12 cellular contexts compared by ENCODE assay signal in the genomic region with DNA sequence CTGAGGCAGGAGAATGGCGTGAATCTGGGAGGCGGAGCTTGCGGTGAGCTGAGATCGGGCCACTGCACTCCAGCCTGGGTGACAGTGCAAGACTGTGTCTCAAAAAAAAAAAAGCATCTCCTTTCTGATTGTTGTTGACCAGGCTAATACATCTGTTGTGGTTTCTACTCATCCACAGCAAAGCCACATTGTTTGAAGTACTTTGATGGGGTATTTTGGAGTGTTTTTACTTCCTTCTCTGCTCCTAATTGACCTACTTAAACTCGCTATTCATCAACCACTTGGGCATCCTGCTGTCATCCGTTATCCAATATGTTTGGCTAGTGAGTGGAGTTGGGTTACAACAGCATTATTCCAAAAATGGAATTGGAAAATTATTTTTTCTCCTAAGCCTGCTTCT. TPM values are rescaled to one million over a fixed set of nuclear protein-coding genes. Genes with fewer than 3 reads are reported as not detected.
DNase-seq lines count a peak whose midpoint lies in the region; FAIRE-seq lines count a peak whose summit lies in the region.
"Had no signal": no experiment of that assay in that cellular context is flagged by ENCODE, and none has a peak within 500 bp of the region (broad histone marks: within the 10 kb centered on the region; RNA-seq: fewer than 3 reads in every experiment).

No MANE protein-coding gene starts in this region.

- H3K27ac ChIP-seq in mesendoderm (ENCODE audit: low read depth, low read length), result no peak overlapping the region
- no peak overlapping the region for H3K27ac ChIP-seq in small intestine (ENCODE audit: low read depth in 1 of 2, low read length in 1 of 2)

- no peak overlapping the region for H3K4ac ChIP-seq in mesendoderm (ENCODE audit: low read depth, low read length)

- WGBS in mesendoderm (ENCODE audit: extremely low coverage, insufficient coverage, low lambda C conversion rate), result no CpG with 5 or more reads among the region's 6 CpGs
- 66 to 79% (median 73%) methylated on average over 6 of the region's 6 CpGs for WGBS in small intestine, 3 donors

- peak; percentile 76 for DNase-seq in Daoy (ENCODE audit: low read depth)
- DNase-seq in NCI-H1092 (lab: John Stamatoyannopoulos, UW), result peak; percentile 39
- DNase-seq in NOMO-1 treated with DMSO at 0.1 percent for 48 hours (lab: John Stamatoyannopoulos, UW; ENCODE audit: unreplicated experiment), result peak; percentile 12
- no peak for DNase-seq in mesendoderm
- DNase-seq in effector CD4-positive, alpha-beta T cell, result no peak
- DNase-seq in small intestine, result no peak
- DNase-seq in stimulated activated CD4-positive, alpha-beta T cell treated with anti-CD3 and anti-CD28 coated beads, Interleukin-4, amount 100 ng/mL, for 1 hour, result no peak
- no peak for DNase-seq in T-helper 2 cell
- DNase-seq: glutamatergic neuron had no signal

- H3K9me3 ChIP-seq in small intestine (ENCODE audit: control insufficient read depth, low read depth), result no peaks in the 10 kb centered on the region

- no peaks in the 10 kb centered on the region for H3K4me1 ChIP-seq in mesendoderm (ENCODE audit: control insufficient read depth, low read depth, low read length)
- no peaks in the 10 kb centered on the region for H3K4me1 ChIP-seq in small intestine (ENCODE audit: control insufficient read depth in 2 of 2, insufficient read depth in 1 of 2, low read depth in 1 of 2, low read length in 1 of 2)

- H2BK15ac ChIP-seq in mesendoderm (replicated peaks; ENCODE audit: low read depth), result no peak overlapping the region

- no peaks in the 10 kb centered on the region for H3K36me3 ChIP-seq in mesendoderm (ENCODE audit: control insufficient read depth, insufficient read depth, low read length)
- H3K36me3 ChIP-seq in small intestine (ENCODE audit: control insufficient read depth in 2 of 2, insufficient read depth in 2 of 2, low read length in 2 of 2), result no peaks in the 10 kb centered on the region

- H3K18ac ChIP-seq in mesendoderm (ENCODE audit: low read length), result no peak overlapping the region

- no peak overlapping the region for H3K9ac ChIP-seq in mesendoderm (ENCODE audit: low read length)

- H2BK120ac ChIP-seq in mesendoderm (ENCODE audit: low read depth, low read length), result no peak overlapping the region

- H3K4me3 ChIP-seq in mesendoderm (ENCODE audit: low read length) (no peak overlapping the region), small intestine (ENCODE audit: low read depth in 1 of 2, low read length in 2 of 2) (no peak overlapping the region)
- H3K4me3 ChIP-seq: smooth muscle cell had no signal

- no peaks in the 10 kb centered on the region for H3K27me3 ChIP-seq in mesendoderm (ENCODE audit: insufficient read depth, low read length, poor library complexity)
- H3K27me3 ChIP-seq in small intestine (ENCODE audit: control insufficient read depth in 2 of 2, insufficient read depth in 2 of 2, low read length in 2 of 2), result no peaks in the 10 kb centered on the region

- H4K8ac ChIP-seq in mesendoderm (ENCODE audit: low read depth, low read length), result no peak overlapping the region

- no peaks in the 10 kb centered on the region for H3K79me1 ChIP-seq in mesendoderm (ENCODE audit: low read length)

- H3K4me2 ChIP-seq in mesendoderm (ENCODE audit: low read length), result no peak overlapping the region
- H3K4me2 ChIP-seq: smooth muscle cell had no signal

- no peak overlapping the region for H2BK5ac ChIP-seq in mesendoderm (ENCODE audit: low read length)

- no peak overlapping the region for H4K5ac ChIP-seq in mesendoderm (ENCODE audit: low read length)

- H3K56ac ChIP-seq in mesendoderm (ENCODE audit: low read length), result no peak overlapping the region

- no peak for FAIRE-seq in small intestine (lab: Jason Lieb, UNC)
- FAIRE-seq: colon, TTC549 had no signal

- H3K79me2 ChIP-seq in mesendoderm (ENCODE audit: control insufficient read depth, insufficient read depth, low read length), result peaks cover 8% of the 10 kb centered on the region

- H2AK5ac ChIP-seq in mesendoderm (ENCODE audit: low read length), result no peak overlapping the region

- H3K23ac ChIP-seq in mesendoderm (ENCODE audit: low read length), result peak overlapping the region; percentile 3

RNA-seq across cellular contexts. Expression of a gene that starts 3.5 kb away (rescaled TPM):
- total RNA-seq in Daoy (2014; rRNA removed; shearing (Covaris generic)), result 79.9 and 117 TPM in 2 replicates
- 48.6 TPM for polyA plus RNA-seq in mesendoderm (2013, experiment 1 of 2)
- polyA plus RNA-seq in mesendoderm (2013, experiment 2 of 2), result 47.5 TPM
- polyA plus RNA-seq in small intestine, result 10 to 100 TPM in 2 of 3 donors, 1 to 10 TPM in 1; 5.9 to 25.2 (median 13.9) TPM

RNA-seq across cellular contexts. Expression of a gene that starts 16.6 kb away (rescaled TPM):
- not detected in 2 replicates for total RNA-seq in Daoy (2014; rRNA removed; shearing (Covaris generic))
- polyA plus RNA-seq in mesendoderm (2013, experiment 1 of 2), result 1.1 TPM
- polyA plus RNA-seq in mesendoderm (2013, experiment 2 of 2), result 1.1 TPM
- under 1 TPM in 1 of 3 donors, not detected in 2; 0.31 TPM for polyA plus RNA-seq in small intestine

Comparison
In these comparisons a context has a peak if more than half of its experiments do, and no peak if none do; other contexts are left out.
1. DNase-seq: peak in Daoy (single experiment), NCI-H1092 (single experiment) and NOMO-1 treated with DMSO at 0.1 percent for 48 hours (single experiment); none in mesendoderm (single experiment), effector CD4-positive, alpha-beta T cell (single experiment), small intestine (single experiment), stimulated activated CD4-positive, alpha-beta T cell treated with anti-CD3 and anti-CD28 coated beads, Interleukin-4, amount 100 ng/mL, for 1 hour (single experiment) and T-helper 2 cell (0 of 5).